In genomic region chr15:73605759-73606423, GRCh38 we compare ENCODE assay signal across 19 cellular contexts.
"Had no signal": no experiment of that assay in that cellular context is flagged by ENCODE, and none has a peak within 500 bp of the region (broad histone marks: within the 10 kb centered on the region; RNA-seq: fewer than 3 reads in every experiment).

No MANE protein-coding gene starts in this region.

- H3K27me3 Mint-ChIP-seq: activated B cell treated with CpG ODN at 0.5 μM for 24 hours; activated CD4-positive, alpha-beta T cell treated with anti-CD3 and anti-CD28 coated beads, Interleukin-2, amount 10 ng/mL, durations not matched to agents 24 days and 14 days; naive thymus-derived CD8-positive, alpha-beta T cell; progenitor cell of endocrine pancreas; stimulated activated naive B cell treated with anti-CD40 and anti-IgM and Interleukin-4, amounts not matched to agents 10 μg/mL and 1 μg/mL and 100 μg/mL, for 72 hours; T-helper 17 cell; type B pancreatic cell had no signal

- H3K4me3 ChIP-seq: coronary artery, lower lobe of right lung, right lobe of liver, spleen had no signal

- H3K9me3 ChIP-seq: lower lobe of right lung, right lobe of liver had no signal

- H3K27ac ChIP-seq: epithelial cell of prostate, lower lobe of right lung, right lobe of liver had no signal

- H3K36me3 Mint-ChIP-seq: type B pancreatic cell had no signal

- H3K27ac Mint-ChIP-seq: activated B cell treated with CpG ODN at 0.5 μM for 24 hours; activated CD4-positive, alpha-beta T cell treated with anti-CD3 and anti-CD28 coated beads, Interleukin-2, amount 10 ng/mL, durations not matched to agents 24 days and 14 days; activated T-helper 1 cell treated with anti-CD3 and anti-CD28 coated beads, Interleukin-12 subunit alpha, Interleukin-12 subunit beta, Interleukin-2, Interleukin-4 antibody, amounts not matched to agents 30 ng/mL and 10 ng/mL and 1 ng/mL, durations not matched to agents 14 hours and 24 hours and 36 hours; progenitor cell of endocrine pancreas; stimulated activated naive B cell treated with anti-CD40 and anti-IgM and Interleukin-4, amounts not matched to agents 10 μg/mL and 1 μg/mL and 100 μg/mL, for 72 hours; T-helper 17 cell; type B pancreatic cell had no signal

- H3K9me3 Mint-ChIP-seq: activated T-helper 1 cell treated with anti-CD3 and anti-CD28 coated beads, Interleukin-12 subunit alpha, Interleukin-12 subunit beta, Interleukin-2, Interleukin-4 antibody, amounts not matched to agents 30 ng/mL and 10 ng/mL and 1 ng/mL, durations not matched to agents 14 hours and 24 hours and 36 hours; stimulated activated naive B cell treated with anti-CD40 and anti-IgM and Interleukin-4, amounts not matched to agents 10 μg/mL and 1 μg/mL and 100 μg/mL, for 72 hours; type B pancreatic cell had no signal

- ATAC-seq: lower lobe of right lung; naive thymus-derived CD8-positive, alpha-beta T cell; right lobe of liver; stimulated activated naive B cell treated with anti-CD40 and anti-IgM and Interleukin-4, amounts not matched to agents 10 μg/mL and 1 μg/mL and 100 μg/mL, for 72 hours; T-helper 17 cell had no signal

- H3K4me3 Mint-ChIP-seq: activated B cell treated with CpG ODN at 0.5 μM for 24 hours; activated CD4-positive, alpha-beta T cell treated with anti-CD3 and anti-CD28 coated beads, Interleukin-2, amount 10 ng/mL, durations not matched to agents 24 days and 14 days; activated T-helper 1 cell treated with anti-CD3 and anti-CD28 coated beads, Interleukin-12 subunit alpha, Interleukin-12 subunit beta, Interleukin-2, Interleukin-4 antibody, amounts not matched to agents 30 ng/mL and 10 ng/mL and 1 ng/mL, durations not matched to agents 14 hours and 24 hours and 36 hours; stimulated activated naive B cell treated with anti-CD40 and anti-IgM and Interleukin-4, amounts not matched to agents 10 μg/mL and 1 μg/mL and 100 μg/mL, for 72 hours; T-helper 17 cell; type B pancreatic cell had no signal

- H3K27me3 ChIP-seq: right lobe of liver, spleen had no signal

- DNase-seq: activated B cell treated with CpG ODN at 0.5 μM for 24 hours; activated CD4-positive, alpha-beta T cell treated with anti-CD3 and anti-CD28 coated beads, Interleukin-2, amount 10 ng/mL, durations not matched to agents 24 days and 14 days; activated naive CD4-positive, alpha-beta T cell; caudate nucleus; effector CD8-positive, alpha-beta T cell; hypothalamus; lower lobe of right lung; naive thymus-derived CD8-positive, alpha-beta T cell; nucleus accumbens; right lobe of liver; spleen; stimulated activated CD4-positive, alpha-beta T cell treated with anti-CD3 and anti-CD28 coated beads, Interleukin-2, amount 100 ng/mL, for 24 hours; stimulated activated naive B cell treated with anti-CD40 and anti-IgM and Interleukin-4, amounts not matched to agents 10 μg/mL and 1 μg/mL and 100 μg/mL, for 72 hours; T-helper 17 cell had no signal

- H3K36me3 ChIP-seq: lower lobe of right lung, right lobe of liver had no signal
